27 cellular contexts compared by ENCODE assay signal in the genomic region with DNA sequence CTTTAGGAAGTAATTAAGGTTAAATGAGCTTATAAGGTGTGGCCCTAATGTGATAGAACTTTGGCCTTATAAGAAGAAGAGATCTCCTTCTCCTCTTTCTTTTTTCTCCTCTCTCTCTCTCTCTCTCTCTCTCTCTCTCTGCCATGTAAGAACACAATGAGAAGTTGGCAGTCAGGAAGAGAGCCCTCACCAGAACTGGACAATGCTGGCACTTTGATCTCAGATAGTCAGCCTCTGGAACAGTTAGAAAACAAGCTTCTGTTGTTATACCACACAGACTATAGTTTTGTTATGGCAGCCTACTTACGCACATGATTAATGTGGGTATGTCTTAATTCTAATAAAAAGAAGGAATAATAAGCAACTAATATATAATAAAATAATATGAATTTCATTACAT.
"Had no signal": no experiment of that assay in that cellular context is flagged by ENCODE, and none has a peak within 500 bp of the region (broad histone marks: within the 10 kb centered on the region; RNA-seq: fewer than 3 reads in every experiment).

No MANE protein-coding gene starts in this region.

- ATAC-seq: activated CD4-positive, CD25-positive, alpha-beta regulatory T cell treated with anti-CD3 and anti-CD28 coated beads, Interleukin-2, amount 50 U/mL, for 24 hours; activated CD8-positive, alpha-beta T cell treated with anti-CD3 and anti-CD28 coated beads for 36 hours; activated T-cell treated with anti-CD3 and anti-CD28 coated beads, Interleukin-2, amount 50 U/mL, for 4 hours; activated T-helper 17 cell treated with anti-CD3 and anti-CD28 coated beads, Interleukin-2, amount 50 U/mL, for 72 hours; esophagus mucosa; gastroesophageal sphincter; T-helper 17 cell had no signal

- FAIRE-seq: astrocyte, bronchial epithelial cell had no signal

- DNase-seq: activated B cell treated with CpG ODN at 0.5 μM for 24 hours; activated CD4-positive, alpha-beta T cell treated with anti-CD3 and anti-CD28 coated beads for 48 hours; activated CD4-positive, alpha-beta T cell treated with anti-CD3 and anti-CD28 coated beads, Interleukin-2, amount 50 U/mL, for 1 hour; activated CD4-positive, alpha-beta T cell treated with anti-CD3 and anti-CD28 coated beads, Interleukin-2, amount 50 U/mL, for 48 hours; activated CD8-positive, alpha-beta memory T cell treated with anti-CD3 and anti-CD28 coated beads for 24 hours; activated CD8-positive, alpha-beta T cell treated with anti-CD3 and anti-CD28 coated beads for 36 hours; activated effector memory CD4-positive, alpha-beta T cell treated with Interleukin-2 at 50 U/mL for 16 hours; activated gamma-delta T cell treated with Interleukin-2 at 50 U/mL for 16 hours; activated naive CD4-positive, alpha-beta T cell treated with anti-CD3 and anti-CD28 coated beads, Interleukin-2, amount 50 U/mL, for 16 hours; activated naive CD4-positive, alpha-beta T cell treated with Interleukin-2 at 50 U/mL for 16 hours; activated T-cell treated with anti-CD3 and anti-CD28 coated beads, Interleukin-2, amount 50 U/mL, for 4 hours; amniotic stem cell; brain microvascular endothelial cell; effector memory CD4-positive, alpha-beta T cell; endodermal cell; foreskin fibroblast; glutamatergic neuron; T-helper 1 cell; T-helper 17 cell; T1000; WERI-Rb-1 had no signal
